ENCODE assay signal across 8 cellular contexts in genomic region chr14:50062438-50063039, GRCh38. TPM values are rescaled to one million over a fixed set of nuclear protein-coding genes. Genes with fewer than 3 reads are reported as not detected.
DNase-seq lines count a peak whose midpoint lies in the region; ATAC-seq and TF ChIP-seq lines count a peak whose summit lies in the region.

No MANE protein-coding gene starts in this region.

- no peaks in the 10 kb centered on the region for H4K20me1 ChIP-seq in mammary epithelial cell (ENCODE audit: insufficient read depth, low read length)

- BruUV-seq in mammary epithelial cell (replicated peaks; lab: Mats Ljungman, UMichigan), result no TSS peak

- no peaks in the 10 kb centered on the region for H3K79me2 ChIP-seq in mammary epithelial cell (ENCODE audit: insufficient read depth, low read length)

- no peak for TF ChIP-seq CTCF in GM13976 (IDR thresholded peaks at IDR 0.05; ENCODE audit: borderline replicate concordance, control extremely low read depth, extremely low read depth, insufficient read depth, missing control alignments)
- peak in 1 of 2 donors; percentile 34 for TF ChIP-seq CTCF in mammary epithelial cell (conservative IDR thresholded peaks at IDR 0.05 in 1 of 2, IDR thresholded peaks at IDR 0.05 in 1 of 2; ENCODE audit: extremely low read depth in 1 of 2, insufficient read depth in 1 of 2, low read depth in 1 of 2, low read length in 2 of 2)
- TF ChIP-seq CTCF in thoracic aorta (IDR thresholded peaks at IDR 0.05), result no peak

- no peaks in the 10 kb centered on the region for H3K36me3 ChIP-seq in mammary epithelial cell (ENCODE audit: insufficient read depth, low read length)
- no peaks in the 10 kb centered on the region for H3K36me3 ChIP-seq in thoracic aorta

- H2AFZ ChIP-seq in mammary epithelial cell (ENCODE audit: low read depth, low read length), result peak overlapping the region; percentile 47

- dilution Hi-C loops in mammary epithelial cell (cut with HindIII; ENCODE audit: low sequenced_read_pairs), result no loop called here

- in situ Hi-C loops in GM13976 (cut with MboI; ENCODE audit: low sequenced_read_pairs, unreplicated experiment), result no loop called here
- in situ Hi-C loops in mammary epithelial cell (cut with MboI; ENCODE audit: low sequenced_read_pairs in 2 of 2), result no loop called here

- H3K4me1 ChIP-seq in mammary epithelial cell (ENCODE audit: insufficient read depth, low read length), result peaks cover 36% of the 10 kb centered on the region
- peaks cover 28 to 38% of the 10 kb centered on the region in 2 donors for H3K4me1 ChIP-seq in thoracic aorta (ENCODE audit: control insufficient read depth in 1 of 2, low read depth in 2 of 2)

- H3K4me2 ChIP-seq in mammary epithelial cell (ENCODE audit: insufficient read depth, low read depth, low read length), result no peak overlapping the region

- peak overlapping the region; percentile 45 for H3K9ac ChIP-seq in mammary epithelial cell (ENCODE audit: insufficient read depth, low read length)

- no peaks in the 10 kb centered on the region for H3K9me3 ChIP-seq in mammary epithelial cell (replicated peaks; ENCODE audit: insufficient read depth, low read length)
- no peaks in the 10 kb centered on the region for H3K9me3 ChIP-seq in thoracic aorta

- CTCF ChIA-PET in mammary epithelial cell (lab: Charles Lee; ENCODE audit: low non-redundant PET), result interaction anchor here (0.5 kb wide), 1 partner anchor 170 kb away, joined by 3 read pairs; the partner anchor contains the start of gene ARF6

- DNase-seq in GM13976 (ENCODE audit: low spot score) (peak; percentile 64), HT-29 (ENCODE audit: low spot score) (peak; percentile 68), T1000 (lab: John Stamatoyannopoulos, UW) (peak; percentile 34), mammary epithelial cell (peak; percentile 69), myocyte (ENCODE audit: low read depth) (peak; percentile 55), thoracic aorta (ENCODE audit: low spot score) (no peak)

- peak; percentile 33 for ATAC-seq in thoracic aorta (ENCODE audit: insufficient number of reproducible peaks, low FRiP score, low read depth)
- ATAC-seq in GM19467 (IDR thresholded peaks at IDR 0.05; ENCODE audit: unreplicated experiment), result no peak
- ATAC-seq in HG03045 (IDR thresholded peaks at IDR 0.05; ENCODE audit: unreplicated experiment), result no peak

- H3K27ac ChIP-seq in mammary epithelial cell (ENCODE audit: insufficient read depth, low read depth, low read length), result peak overlapping the region; percentile 84
- H3K27ac ChIP-seq in thoracic aorta, result peak overlapping the region; percentile 81 to 91

- intact Hi-C loops in mammary epithelial cell (cut with micrococcal nuclease), result loop anchor here (1.0 kb wide), 1 partner anchor 61 kb away; no protein-coding TSS in a partner anchor

- no peak overlapping the region for H3K4me3 ChIP-seq in mammary epithelial cell (replicated peaks in 1 of 3; ENCODE audit: insufficient read depth in 1 of 3, low read depth in 2 of 3, low read length in 3 of 3)
- H3K4me3 ChIP-seq in thoracic aorta, result no peak overlapping the region

- WGBS in mammary epithelial cell (ENCODE audit: low coverage, missing lambda C conversion rate), result 64% methylated on average over 7 of the region's 7 CpGs

- H3K27me3 ChIP-seq in mammary epithelial cell (ENCODE audit: insufficient read depth, low read length), result no peaks in the 10 kb centered on the region
- H3K27me3 ChIP-seq in thoracic aorta (replicated peaks; ENCODE audit: insufficient read depth), result no peaks in the 10 kb centered on the region

RNA-seq across cellular contexts. Expression of gene VCPKMT, which starts 53.8 kb away (rescaled TPM):
- total RNA-seq in HT-29 (2014; rRNA removed; shearing (Covaris generic)), result 5.9 and 6.4 TPM in 2 replicates
- total RNA-seq in mammary epithelial cell (1 to 10 TPM; 7.5 to 8.1 TPM), myocyte (10.3 and 11.4 TPM in 2 replicates), thoracic aorta (10 to 100 TPM in 1 of 2 donors, 1 to 10 TPM in 1; 8.1 to 12.2 TPM)
- 3.8 TPM for polyA plus RNA-seq in mammary epithelial cell
- polyA minus RNA-seq in mammary epithelial cell, result 6.6 TPM
- polyA plus RNA-seq in myocyte (2012), result 8.5 TPM
